Comparison of ENCODE assay signal across 8 cellular contexts in genomic region chr10:73785221-73785720, GRCh38.
A peak's percentile ranks its signal among the peaks of the same experiment; 100 is the strongest.
DNase-seq lines count a peak whose midpoint lies in the region; ATAC-seq and FAIRE-seq lines count a peak whose summit lies in the region.

A gene with protein sequence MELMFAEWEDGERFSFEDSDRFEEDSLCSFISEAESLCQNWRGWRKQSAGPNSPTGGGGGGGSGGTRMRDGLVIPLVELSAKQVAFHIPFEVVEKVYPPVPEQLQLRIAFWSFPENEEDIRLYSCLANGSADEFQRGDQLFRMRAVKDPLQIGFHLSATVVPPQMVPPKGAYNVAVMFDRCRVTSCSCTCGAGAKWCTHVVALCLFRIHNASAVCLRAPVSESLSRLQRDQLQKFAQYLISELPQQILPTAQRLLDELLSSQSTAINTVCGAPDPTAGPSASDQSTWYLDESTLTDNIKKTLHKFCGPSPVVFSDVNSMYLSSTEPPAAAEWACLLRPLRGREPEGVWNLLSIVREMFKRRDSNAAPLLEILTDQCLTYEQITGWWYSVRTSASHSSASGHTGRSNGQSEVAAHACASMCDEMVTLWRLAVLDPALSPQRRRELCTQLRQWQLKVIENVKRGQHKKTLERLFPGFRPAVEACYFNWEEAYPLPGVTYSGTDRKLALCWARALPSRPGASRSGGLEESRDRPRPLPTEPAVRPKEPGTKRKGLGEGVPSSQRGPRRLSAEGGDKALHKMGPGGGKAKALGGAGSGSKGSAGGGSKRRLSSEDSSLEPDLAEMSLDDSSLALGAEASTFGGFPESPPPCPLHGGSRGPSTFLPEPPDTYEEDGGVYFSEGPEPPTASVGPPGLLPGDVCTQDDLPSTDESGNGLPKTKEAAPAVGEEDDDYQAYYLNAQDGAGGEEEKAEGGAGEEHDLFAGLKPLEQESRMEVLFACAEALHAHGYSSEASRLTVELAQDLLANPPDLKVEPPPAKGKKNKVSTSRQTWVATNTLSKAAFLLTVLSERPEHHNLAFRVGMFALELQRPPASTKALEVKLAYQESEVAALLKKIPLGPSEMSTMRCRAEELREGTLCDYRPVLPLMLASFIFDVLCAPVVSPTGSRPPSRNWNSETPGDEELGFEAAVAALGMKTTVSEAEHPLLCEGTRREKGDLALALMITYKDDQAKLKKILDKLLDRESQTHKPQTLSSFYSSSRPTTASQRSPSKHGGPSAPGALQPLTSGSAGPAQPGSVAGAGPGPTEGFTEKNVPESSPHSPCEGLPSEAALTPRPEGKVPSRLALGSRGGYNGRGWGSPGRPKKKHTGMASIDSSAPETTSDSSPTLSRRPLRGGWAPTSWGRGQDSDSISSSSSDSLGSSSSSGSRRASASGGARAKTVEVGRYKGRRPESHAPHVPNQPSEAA (N-terminal part only) (plus strand): TSS chr10:73785606. CDS start chr10:73785879, 273 bp downstream.

- peak; percentile 70 for FAIRE-seq in HTR-8/SVneo (lab: Jason Lieb, UNC)

- peaks cover 41 to 45% of the 10 kb centered on the region in 2 donors for H3K4me1 Mint-ChIP-seq in effector memory CD8-positive, alpha-beta T cell (ENCODE audit: low read depth in 2 of 2)

- no peaks in the 10 kb centered on the region for H3K27me3 Mint-ChIP-seq in effector memory CD8-positive, alpha-beta T cell

- no peaks in the 10 kb centered on the region for H3K9me3 Mint-ChIP-seq in effector memory CD8-positive, alpha-beta T cell

- H3K27ac Mint-ChIP-seq in effector memory CD8-positive, alpha-beta T cell, result peak within 1 kb of the TSS; percentile 89 to 94

- peaks cover 43% of the 10 kb centered on the region for H3K36me3 Mint-ChIP-seq in effector memory CD8-positive, alpha-beta T cell (ENCODE audit: insufficient read depth)

- peak; percentile 70 for ATAC-seq in GM21367 (IDR thresholded peaks at IDR 0.05; ENCODE audit: unreplicated experiment)
- ATAC-seq in effector memory CD8-positive, alpha-beta T cell (replicated peaks), result peak; percentile 79

- peak within 1 kb of the TSS; percentile 95 to 96 for H3K4me3 Mint-ChIP-seq in effector memory CD8-positive, alpha-beta T cell

- DNase-seq in COLO829 (ENCODE audit: low spot score) (peak; percentile 89), HTR-8/SVneo (ENCODE audit: insufficient read length, low spot score) (peak; percentile 96), NOMO-1 treated with dmso at 0.1 percent for 144 hours (lab: John Stamatoyannopoulos, UW; ENCODE audit: unreplicated experiment) (peak; percentile 96), medulla oblongata (ENCODE audit: extremely low spot score) (peak; percentile 99)
- peak; percentile 74 to 77 (median 75) for DNase-seq in activated CD8-positive, alpha-beta memory T cell treated with anti-CD3 and anti-CD28 coated beads for 48 hours (ENCODE audit: low read depth in 2 of 3, low spot score in 2 of 3)
- peak; percentile 74 to 80 (median 76) for DNase-seq in effector memory CD8-positive, alpha-beta T cell
- DNase-seq in stimulated activated CD8-positive, alpha-beta memory T cell treated with anti-CD3 and anti-CD28 coated beads, Interleukin-12 subunit alpha, Interleukin-12 subunit beta, amount 100 ng/mL, for 1 hour (ENCODE audit: low read depth), result peak; percentile 74

Comparison
In these comparisons a context has a peak if more than half of its experiments do, and no peak if none do; other contexts are left out.
1. Peak in every context shown above with its lines: DNase-seq and ATAC-seq.